17 cellular contexts compared by ENCODE assay signal in genomic region chr6:153301602-153302001, GRCh38.
DNase-seq lines count a peak whose midpoint lies in the region; ATAC-seq and TF ChIP-seq lines count a peak whose summit lies in the region.
"Had no signal": no experiment of that assay in that cellular context is flagged by ENCODE, and none has a peak within 500 bp of the region (broad histone marks: within the 10 kb centered on the region; RNA-seq: fewer than 3 reads in every experiment).

No MANE protein-coding gene starts in this region.

- H3K27me3 ChIP-seq in CD4-positive, alpha-beta memory T cell (ENCODE audit: insufficient read depth, low read length), result no peaks in the 10 kb centered on the region
- H3K27me3 ChIP-seq: BLaER1, gastrocnemius medialis had no signal

- no peaks in the 10 kb centered on the region for H3K36me3 Mint-ChIP-seq in WTC11
- H3K36me3 Mint-ChIP-seq in CD4-positive, alpha-beta memory T cell, result no peaks in the 10 kb centered on the region

- no peak for TF ChIP-seq POLR2A in GM18505 (IDR thresholded peaks at IDR 0.05; ENCODE audit: borderline replicate concordance, extremely low read depth, insufficient read depth, insufficient read length)
- TF ChIP-seq POLR2A in lower leg skin (IDR thresholded peaks at IDR 0.05), result no peak

- TF ChIP-seq CTCF in WTC11 (IDR thresholded peaks at IDR 0.05) (no peak), lower leg skin (IDR thresholded peaks at IDR 0.05) (no peak)

- peak; percentile 51 for DNase-seq in WTC11 (ENCODE audit: low spot score)
- no peak for DNase-seq in CD4-positive, alpha-beta memory T cell
- no peak for DNase-seq in C1 segment of cervical spinal cord (lab: John Stamatoyannopoulos, UW)
- no peak for DNase-seq in lower leg skin (ENCODE audit: low spot score in 2 of 2)
- DNase-seq: activated CD4-positive, alpha-beta T cell treated with anti-CD3 and anti-CD28 coated beads, Interleukin-2, amount 50 U/mL, for 48 hours; amygdala; DMS53; gastrocnemius medialis; GM23248; NCI-H2107; NK-92 treated with Interleukin-12 subunit alpha and Interleukin-12 subunit beta, amount 100 ng/mL, for 24 hours had no signal

- H3K27ac Mint-ChIP-seq in WTC11, result no peak overlapping the region
- H3K27ac Mint-ChIP-seq in CD4-positive, alpha-beta memory T cell, result no peak overlapping the region
- H3K27ac Mint-ChIP-seq: nephron had no signal

- no peaks in the 10 kb centered on the region for H3K36me3 ChIP-seq in CD4-positive, alpha-beta memory T cell (ENCODE audit: insufficient read depth, low read length)
- H3K36me3 ChIP-seq: BLaER1, gastrocnemius medialis had no signal

- intact Hi-C loops in CD4-positive, alpha-beta memory T cell (cut with micrococcal nuclease), result no loop called here
- intact Hi-C loops in lower leg skin (cut with DNase I; ENCODE audit: low total_unique reads), result no loop called here

- no peak overlapping the region for H3K4me3 ChIP-seq in CD4-positive, alpha-beta memory T cell (ENCODE audit: low read length in 2 of 2)
- no peak overlapping the region for H3K4me3 ChIP-seq in lower leg skin (ENCODE audit: low read depth, poor library complexity, severe bottlenecking)
- H3K4me3 ChIP-seq: BLaER1, gastrocnemius medialis, GM23248 had no signal

- POLR2A ChIA-PET in WTC11 (lab: Charles Lee), result interaction anchor here (0.6 kb wide), 1 partner anchor 305 kb away, joined by 3 read pairs; no protein-coding TSS in a partner anchor
- POLR2A ChIA-PET in CD4-positive, alpha-beta memory T cell (lab: Charles Lee; ENCODE audit: partially characterized antibody), result no interaction called here

- peaks cover 4% of the 10 kb centered on the region for H3K4me1 Mint-ChIP-seq in WTC11
- no peaks in the 10 kb centered on the region for H3K4me1 Mint-ChIP-seq in CD4-positive, alpha-beta memory T cell
- H3K4me1 Mint-ChIP-seq: nephron had no signal

- ATAC-seq in GM18505 (IDR thresholded peaks at IDR 0.05; ENCODE audit: unreplicated experiment), result peak; percentile 59
- peak; percentile 50 for ATAC-seq in GM19023 (IDR thresholded peaks at IDR 0.05; ENCODE audit: unreplicated experiment)
- ATAC-seq in HG02973 (IDR thresholded peaks at IDR 0.05; ENCODE audit: unreplicated experiment), result peak; percentile 68
- ATAC-seq in WTC11, result peak; percentile 100
- ATAC-seq in GM21723 (IDR thresholded peaks at IDR 0.05; ENCODE audit: unreplicated experiment), result no peak
- ATAC-seq: gastrocnemius medialis had no signal

- no peak overlapping the region for H3K4me3 Mint-ChIP-seq in WTC11
- no peak overlapping the region for H3K4me3 Mint-ChIP-seq in CD4-positive, alpha-beta memory T cell
- H3K4me3 Mint-ChIP-seq: nephron had no signal

- H3K4me1 ChIP-seq in CD4-positive, alpha-beta memory T cell (ENCODE audit: insufficient read depth, low read length), result no peaks in the 10 kb centered on the region
- H3K4me1 ChIP-seq: BLaER1, gastrocnemius medialis had no signal

- no peaks in the 10 kb centered on the region for H3K27me3 Mint-ChIP-seq in WTC11 (ENCODE audit: low read depth)
- H3K27me3 Mint-ChIP-seq in CD4-positive, alpha-beta memory T cell, result no peaks in the 10 kb centered on the region

- H3K9me3 ChIP-seq in CD4-positive, alpha-beta memory T cell (ENCODE audit: control insufficient read depth in 1 of 2, low read length in 2 of 2), result no peaks in the 10 kb centered on the region
- H3K9me3 ChIP-seq: BLaER1, gastrocnemius medialis had no signal

- 40 to 65% methylated on average over 6 of the region's 6 CpGs for WGBS in lower leg skin, 2 donors

- no peaks in the 10 kb centered on the region for H3K9me3 Mint-ChIP-seq in WTC11
- peaks cover 0 to 7% (median 0%) of the 10 kb centered on the region in 8 donors for H3K9me3 Mint-ChIP-seq in CD4-positive, alpha-beta memory T cell
- H3K9me3 Mint-ChIP-seq: nephron had no signal

- no peak overlapping the region for H3K27ac ChIP-seq in CD4-positive, alpha-beta memory T cell (ENCODE audit: low read depth, low read length)
- H3K27ac ChIP-seq: BLaER1, gastrocnemius medialis, GM23248 had no signal

- CTCF ChIA-PET in WTC11 (lab: Charles Lee), result interaction anchor here (0.6 to 1.0 kb wide), 8 partner anchors 10 to 252 kb away, joined by 3 to 5 read pairs (median 4); no protein-coding TSS in a partner anchor
- CTCF ChIA-PET in CD4-positive, alpha-beta memory T cell (lab: Charles Lee; ENCODE audit: partially characterized antibody), result no interaction called here

TF ChIP-seq in WTC11, 78 proteins besides CTCF, POLR2A, EP300 and RAD21:
- TF ChIP-seq GRHL2 (CRISPR knock-in tag; IDR thresholded peaks at IDR 0.05; ENCODE audit: insufficient replicate concordance, severe bottlenecking), result no peak
- no peak for TF ChIP-seq GTF2I (CRISPR knock-in tag; conservative IDR thresholded peaks at IDR 0.05)
- no peak for TF ChIP-seq ZNF317 (CRISPR knock-in tag; IDR thresholded peaks at IDR 0.05; ENCODE audit: borderline replicate concordance, low read depth)
